Comparison of ENCODE assay signal across 23 cellular contexts in the genomic region with DNA sequence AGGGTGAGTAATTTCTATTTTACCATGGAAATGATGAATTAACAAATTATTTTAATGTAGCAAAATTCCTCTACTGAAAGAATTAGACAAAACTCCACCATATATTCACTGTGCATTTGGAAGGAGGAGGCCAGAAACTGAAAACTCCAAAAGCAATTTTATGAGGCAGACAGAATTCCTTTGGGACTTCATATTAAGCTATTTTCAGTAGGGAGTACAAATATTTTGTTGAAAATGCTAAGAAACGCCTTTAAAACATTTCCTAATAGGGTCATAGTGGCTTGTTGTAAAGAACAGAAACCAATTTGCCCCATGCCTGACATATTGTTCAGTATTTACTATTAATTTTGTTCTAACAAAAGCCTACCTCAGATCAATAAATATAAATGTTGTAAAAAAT.
DNase-seq lines count a peak whose midpoint lies in the region; ATAC-seq, FAIRE-seq and TF ChIP-seq lines count a peak whose summit lies in the region.
"Had no signal": no experiment of that assay in that cellular context is flagged by ENCODE, and none has a peak within 500 bp of the region (broad histone marks: within the 10 kb centered on the region; RNA-seq: fewer than 3 reads in every experiment).

No MANE protein-coding gene starts in this region.

- H3K9me3 Mint-ChIP-seq in HFFc6 (no peaks in the 10 kb centered on the region), astrocyte (ENCODE audit: unreplicated experiment) (no peaks in the 10 kb centered on the region)
- H3K9me3 Mint-ChIP-seq: activated CD4-positive, alpha-beta T cell treated with anti-CD3 and anti-CD28 coated beads, Interleukin-2, amount 10 ng/mL, durations not matched to agents 24 days and 14 days; activated T-helper 17 cell treated with anti-CD3 and anti-CD28 coated beads, Interleukin-2, amount 50 U/mL, for 72 hours; nephron; stimulated activated naive CD8-positive, alpha-beta T cell treated with anti-CD3 and anti-CD28 coated beads, Interleukin-15, Interleukin-2, amounts not matched to agents 100 ng/mL and 50 ng/mL, for 24 hours had no signal

- H3K9me3 ChIP-seq in astrocyte (ENCODE audit: insufficient read depth, low read depth, low read length): no peaks in the 10 kb centered on the region
- no peaks in the 10 kb centered on the region for H3K9me3 ChIP-seq in tibial artery
- H3K9me3 ChIP-seq in MG63: no peaks in the 10 kb centered on the region
- H3K9me3 ChIP-seq: prostate gland had no signal

- H3K4me3 ChIP-seq in astrocyte (ENCODE audit: insufficient read depth, low read depth, low read length) (no peak overlapping the region), tibial artery (no peak overlapping the region), MG63 (no peak overlapping the region)
- H3K4me3 ChIP-seq: prostate gland had no signal

- peaks cover 32% of the 10 kb centered on the region for H3K36me3 Mint-ChIP-seq in HFFc6 (ENCODE audit: low read depth)
- no peaks in the 10 kb centered on the region for H3K36me3 Mint-ChIP-seq in astrocyte (ENCODE audit: low read depth, unreplicated experiment)
- H3K36me3 Mint-ChIP-seq: activated CD8-positive, alpha-beta memory T cell treated with anti-CD3 and anti-CD28 coated beads, Interleukin-2, amount 10 ng/mL, durations not matched to agents 7 days and 5 days; activated naive CD8-positive, alpha-beta T cell; brain; type B pancreatic cell had no signal

- DNase-seq in HFFc6 (peak; percentile 46), astrocyte (ENCODE audit: low read depth) (no peak), fibroblast of the conjunctiva (ENCODE audit: low read depth) (peak; percentile 35), tibial artery (no peak), MG63 (no peak), T-helper 1 cell (no peak)
- DNase-seq: activated CD4-positive, alpha-beta T cell treated with anti-CD3 and anti-CD28 coated beads, Interleukin-2, amount 10 ng/mL, durations not matched to agents 24 days and 14 days; activated CD8-positive, alpha-beta memory T cell treated with anti-CD3 and anti-CD28 coated beads, Interleukin-2, amount 10 ng/mL, durations not matched to agents 7 days and 5 days; AML-193; DMS79; Kasumi-1; NCI-H1092 treated with DMSO at 0.1 percent for 48 hours; NCI-H2029 treated with DMSO at 0.1 percent for 48 hours; small intestine; stimulated activated CD4-positive, alpha-beta T cell treated with anti-CD3 and anti-CD28 coated beads, Interleukin-2, amount 100 ng/mL, for 48 hours had no signal

- peak overlapping the region; percentile 75 for H3K27ac ChIP-seq in astrocyte (ENCODE audit: low read depth, low read length)
- peak overlapping the region; percentile 70 to 71 for H3K27ac ChIP-seq in tibial artery
- H3K27ac ChIP-seq: prostate gland had no signal

- peaks cover 39% of the 10 kb centered on the region for H3K79me2 ChIP-seq in astrocyte (ENCODE audit: insufficient read depth, low read length)

- no peaks in the 10 kb centered on the region for H4K20me1 ChIP-seq in astrocyte (ENCODE audit: insufficient read depth, low read length)

- H3K27me3 ChIP-seq in astrocyte (ENCODE audit: insufficient read depth, low read length) (no peaks in the 10 kb centered on the region), tibial artery (no peaks in the 10 kb centered on the region), MG63 (no peaks in the 10 kb centered on the region)

- intact Hi-C loops in tibial artery (cut with DNase I; ENCODE audit: low total_unique reads): no loop called here

- TF ChIP-seq CTCF in HFFc6 (IDR thresholded peaks at IDR 0.05) (no peak), astrocyte (IDR thresholded peaks at IDR 0.05; ENCODE audit: insufficient read depth, low read depth, low read length) (no peak), tibial artery (IDR thresholded peaks at IDR 0.05) (no peak)

- H3K27ac Mint-ChIP-seq in HFFc6 (peak overlapping the region; percentile 89), astrocyte (ENCODE audit: unreplicated experiment) (peak overlapping the region; percentile 87)
- H3K27ac Mint-ChIP-seq: activated CD4-positive, alpha-beta T cell treated with anti-CD3 and anti-CD28 coated beads, Interleukin-2, amount 10 ng/mL, durations not matched to agents 24 days and 14 days; activated CD8-positive, alpha-beta memory T cell treated with anti-CD3 and anti-CD28 coated beads, Interleukin-2, amount 10 ng/mL, durations not matched to agents 7 days and 5 days; activated naive CD8-positive, alpha-beta T cell; activated T-helper 17 cell treated with anti-CD3 and anti-CD28 coated beads, Interleukin-2, amount 50 U/mL, for 72 hours; nephron; stimulated activated naive CD8-positive, alpha-beta T cell treated with anti-CD3 and anti-CD28 coated beads, Interleukin-15, Interleukin-2, amounts not matched to agents 100 ng/mL and 50 ng/mL, for 24 hours; type B pancreatic cell had no signal

- H3K4me2 ChIP-seq in astrocyte (ENCODE audit: low read length): peak overlapping the region; percentile 79

- peak overlapping the region; percentile 78 for H3K4me3 Mint-ChIP-seq in HFFc6
- no peak overlapping the region for H3K4me3 Mint-ChIP-seq in astrocyte (ENCODE audit: unreplicated experiment)
- H3K4me3 Mint-ChIP-seq: activated CD4-positive, alpha-beta T cell treated with anti-CD3 and anti-CD28 coated beads, Interleukin-2, amount 10 ng/mL, durations not matched to agents 24 days and 14 days; activated CD8-positive, alpha-beta memory T cell treated with anti-CD3 and anti-CD28 coated beads, Interleukin-2, amount 10 ng/mL, durations not matched to agents 7 days and 5 days; activated naive CD8-positive, alpha-beta T cell; activated T-helper 17 cell treated with anti-CD3 and anti-CD28 coated beads, Interleukin-2, amount 50 U/mL, for 72 hours; brain; nephron; stimulated activated naive CD8-positive, alpha-beta T cell treated with anti-CD3 and anti-CD28 coated beads, Interleukin-15, Interleukin-2, amounts not matched to agents 100 ng/mL and 50 ng/mL, for 24 hours; type B pancreatic cell had no signal

- H3K4me1 ChIP-seq in astrocyte (ENCODE audit: insufficient read depth, low read length) (peaks cover 12% of the 10 kb centered on the region), tibial artery (peaks cover 0 to 68% (median 19%) of the 10 kb centered on the region in 4 donors)
- H3K4me1 ChIP-seq: prostate gland had no signal

- no peak for FAIRE-seq in astrocyte (lab: Jason Lieb, UNC)
- FAIRE-seq: small intestine had no signal

- H3K27me3 Mint-ChIP-seq in HFFc6 (ENCODE audit: insufficient read depth) (peaks cover 2% of the 10 kb centered on the region), astrocyte (ENCODE audit: low read depth, unreplicated experiment) (no peaks in the 10 kb centered on the region)

- H3K9ac ChIP-seq in astrocyte (ENCODE audit: low read length): peak overlapping the region; percentile 32

- no peak for ATAC-seq in HG02938 (IDR thresholded peaks at IDR 0.05; ENCODE audit: unreplicated experiment)
- ATAC-seq: activated CD8-positive, alpha-beta memory T cell treated with anti-CD3 and anti-CD28 coated beads, Interleukin-2, amount 10 ng/mL, durations not matched to agents 7 days and 5 days; activated T-helper 17 cell treated with anti-CD3 and anti-CD28 coated beads, Interleukin-2, amount 50 U/mL, for 72 hours had no signal

- H3K4me1 Mint-ChIP-seq in HFFc6 (ENCODE audit: low read depth) (peaks cover 90% of the 10 kb centered on the region), astrocyte (ENCODE audit: low read depth, unreplicated experiment) (peaks cover 24% of the 10 kb centered on the region)
- H3K4me1 Mint-ChIP-seq: activated CD4-positive, alpha-beta T cell treated with anti-CD3 and anti-CD28 coated beads, Interleukin-2, amount 10 ng/mL, durations not matched to agents 24 days and 14 days; activated CD8-positive, alpha-beta memory T cell treated with anti-CD3 and anti-CD28 coated beads, Interleukin-2, amount 10 ng/mL, durations not matched to agents 7 days and 5 days; activated T-helper 17 cell treated with anti-CD3 and anti-CD28 coated beads, Interleukin-2, amount 50 U/mL, for 72 hours had no signal

- H3K36me3 ChIP-seq in astrocyte (ENCODE audit: insufficient read depth, low read length): no peaks in the 10 kb centered on the region
- no peaks in the 10 kb centered on the region for H3K36me3 ChIP-seq in tibial artery
- H3K36me3 ChIP-seq in MG63: no peaks in the 10 kb centered on the region
- H3K36me3 ChIP-seq: prostate gland had no signal

- no peak overlapping the region for H2AFZ ChIP-seq in astrocyte (ENCODE audit: low read depth, low read length)

Comparison
In these comparisons a context has a peak if more than half of its experiments do, and no peak if none do; other contexts are left out.
1. DNase-seq: peak in HFFc6 (single experiment) and fibroblast of the conjunctiva (single experiment); none in astrocyte (single experiment), tibial artery (0 of 2), MG63 (single experiment) and T-helper 1 cell (0 of 5).